In genomic region chr9:4299006-4299795, GRCh38 we compare ENCODE assay signal across 8 cellular contexts. TPM values are rescaled to one million over a fixed set of nuclear protein-coding genes. Genes with fewer than 3 reads are reported as not detected.
DNase-seq lines count a peak whose midpoint lies in the region; TF ChIP-seq lines count a peak whose summit lies in the region.

No MANE protein-coding gene starts in this region.

- H2BK120ac ChIP-seq in mesenchymal stem cell (ENCODE audit: low read depth, low read length), result peak overlapping the region; percentile 86

- no peaks in the 10 kb centered on the region for H3K79me1 ChIP-seq in mesenchymal stem cell (replicated peaks; ENCODE audit: low read length, poor library complexity, severe bottlenecking)

- peak overlapping the region; percentile 79 for H2BK15ac ChIP-seq in mesenchymal stem cell (ENCODE audit: low read depth, poor library complexity, severe bottlenecking)

- peak overlapping the region; percentile 97 for H3K9ac ChIP-seq in mesenchymal stem cell (ENCODE audit: low read length)
- peak overlapping the region; percentile 78 to 85 for H3K9ac ChIP-seq in stomach smooth muscle (ENCODE audit: low read length in 2 of 2)

- no peak overlapping the region for H3K27ac ChIP-seq in WERI-Rb-1
- peak overlapping the region; percentile 89 for H3K27ac ChIP-seq in mesenchymal stem cell (ENCODE audit: low read length, poor library complexity, severe bottlenecking)
- peak overlapping the region; percentile 87 for H3K27ac ChIP-seq in stomach smooth muscle (ENCODE audit: low read length)

- peak overlapping the region; percentile 31 to 98 for H2BK12ac ChIP-seq in mesenchymal stem cell (ENCODE audit: low read length in 2 of 2)

- H3K27me3 ChIP-seq in WERI-Rb-1 (ENCODE audit: insufficient read depth, low read depth, severe bottlenecking) (peaks cover 47% of the 10 kb centered on the region), mesenchymal stem cell (ENCODE audit: control insufficient read depth in 1 of 2, insufficient read depth in 1 of 2, low read length in 2 of 2) (no peaks in the 10 kb centered on the region), stomach smooth muscle (ENCODE audit: control insufficient read depth in 1 of 2, insufficient read depth in 2 of 2, low read length in 2 of 2) (no peaks in the 10 kb centered on the region)

- H3K4me3 ChIP-seq in WERI-Rb-1 (ENCODE audit: low read depth, low read length), result peak overlapping the region; percentile 42
- H3K4me3 ChIP-seq in mesenchymal stem cell (ENCODE audit: insufficient read depth in 1 of 2, low read depth in 1 of 2, low read length in 2 of 2), result peak overlapping the region; percentile 92 to 93
- peak overlapping the region; percentile 78 to 96 for H3K4me3 ChIP-seq in stomach smooth muscle (ENCODE audit: low read length in 2 of 2)

- TF ChIP-seq CTCF in WERI-Rb-1 (IDR thresholded peaks at IDR 0.05; ENCODE audit: low read depth, low read length), result no peak

- H3K14ac ChIP-seq in mesenchymal stem cell (ENCODE audit: low read length in 2 of 2), result peak overlapping the region in 1 of 2 experiments; percentile 85

- peak overlapping the region; percentile 98 to 99 for H3K18ac ChIP-seq in mesenchymal stem cell (ENCODE audit: low read depth in 1 of 2, low read length in 2 of 2)

- DNase-seq in NCI-H524 (lab: John Stamatoyannopoulos, UW) (peak; percentile 9 to 42), NCI-H524 treated with DMSO at 0.1 percent for 48 hours (lab: John Stamatoyannopoulos, UW) (no peak), WERI-Rb-1 (peak; percentile 8), ecto neural progenitor cell (ENCODE audit: low spot score) (peak; percentile 66), mesenchymal stem cell (peak; percentile 80), cerebellar cortex (ENCODE audit: low spot score) (no peak), NCI-H1694 (lab: John Stamatoyannopoulos, UW) (no peak)

- under 1% methylated on average over 39 of the region's 60 CpGs for WGBS in mesenchymal stem cell

- H2AK5ac ChIP-seq in mesenchymal stem cell (ENCODE audit: low read length, severe bottlenecking), result no peak overlapping the region

- H3K36me3 ChIP-seq in WERI-Rb-1 (no peaks in the 10 kb centered on the region), mesenchymal stem cell (ENCODE audit: control insufficient read depth in 1 of 2, insufficient read depth in 2 of 2, low read depth in 1 of 2, low read length in 2 of 2) (no peaks in the 10 kb centered on the region), stomach smooth muscle (ENCODE audit: control insufficient read depth in 2 of 2, insufficient read depth in 2 of 2, low read length in 2 of 2) (no peaks in the 10 kb centered on the region)

- H3K4me1 ChIP-seq in mesenchymal stem cell (ENCODE audit: control insufficient read depth, insufficient read depth, low read depth, low read length) (peaks cover 5% of the 10 kb centered on the region), stomach smooth muscle (ENCODE audit: control insufficient read depth, insufficient read depth, low read length) (peaks cover 15% of the 10 kb centered on the region)

- peak overlapping the region; percentile 70 for H4K8ac ChIP-seq in mesenchymal stem cell (ENCODE audit: low read length)

- peak overlapping the region; percentile 77 for H2BK5ac ChIP-seq in mesenchymal stem cell (ENCODE audit: low read depth, low read length, poor library complexity, severe bottlenecking)

- H4K91ac ChIP-seq in mesenchymal stem cell (ENCODE audit: low read length), result peak overlapping the region; percentile 93

- H3K9me3 ChIP-seq in WERI-Rb-1 (ENCODE audit: severe bottlenecking) (no peaks in the 10 kb centered on the region), mesenchymal stem cell (ENCODE audit: control insufficient read depth, low read length) (no peaks in the 10 kb centered on the region), stomach smooth muscle (ENCODE audit: control insufficient read depth in 2 of 2, low read length in 2 of 2) (no peaks in the 10 kb centered on the region)

- peak overlapping the region in 1 of 2 experiments; percentile 100 for H3K23ac ChIP-seq in mesenchymal stem cell (ENCODE audit: low read length in 2 of 2)

- H2AFZ ChIP-seq in mesenchymal stem cell (ENCODE audit: low read depth, low read length), result peak overlapping the region; percentile 92

- H3K4ac ChIP-seq in mesenchymal stem cell (ENCODE audit: low read depth in 1 of 2, low read length in 2 of 2), result peak overlapping the region; percentile 54 to 97

- peak overlapping the region; percentile 89 for H3K4me2 ChIP-seq in mesenchymal stem cell (ENCODE audit: low read length, poor library complexity, severe bottlenecking)

RNA-seq across cellular contexts. Expression of gene GLIS3, which starts 0.7 kb away (rescaled TPM):
- polyA plus RNA-seq in mesenchymal stem cell (2013, experiment 1 of 2), result 19.0 TPM
- polyA plus RNA-seq in mesenchymal stem cell (2013, experiment 2 of 2), result 18.8 TPM

Comparison
In these comparisons a context has a peak if more than half of its experiments do, and no peak if none do; other contexts are left out.
1. DNase-seq: peak in NCI-H524 (2 of 2), WERI-Rb-1 (single experiment), ecto neural progenitor cell (single experiment) and mesenchymal stem cell (single experiment); none in NCI-H524 treated with DMSO at 0.1 percent for 48 hours (single experiment), cerebellar cortex (single experiment) and NCI-H1694 (single experiment).
2. H3K4me3 ChIP-seq: peak in every context shown above with its lines; median percentile 92 in mesenchymal stem cell; 87 in stomach smooth muscle; 42 in WERI-Rb-1.